In the genomic region with DNA sequence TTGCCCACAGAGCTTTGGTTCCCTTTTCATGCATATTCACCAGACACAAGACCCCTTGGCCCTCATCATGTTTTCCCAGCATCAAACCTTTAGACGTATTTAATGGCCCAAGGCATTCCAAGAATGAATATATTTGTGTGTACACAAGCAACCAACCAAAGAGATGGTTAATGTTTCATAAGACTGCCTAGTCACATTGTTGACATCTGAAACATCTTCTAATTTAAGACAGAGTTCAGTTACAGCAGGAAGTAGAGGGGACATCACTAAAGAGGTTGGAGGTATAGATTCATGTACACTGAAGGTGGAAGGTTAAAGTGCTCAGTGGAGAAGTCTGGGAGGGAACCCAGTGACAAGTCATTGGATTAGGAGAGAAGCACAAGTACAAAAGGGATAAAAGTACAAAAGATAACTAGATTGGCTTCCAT, we compare ENCODE assay signal across 1 cellular context.
TF ChIP-seq lines count a peak whose summit lies in the region.

No MANE protein-coding gene starts in this region.

TF ChIP-seq in HepG2, 621 proteins besides CTCF, POLR2A, EP300 and RAD21 (continued from another document and continues in another):
- TF ChIP-seq, protein P1, sequence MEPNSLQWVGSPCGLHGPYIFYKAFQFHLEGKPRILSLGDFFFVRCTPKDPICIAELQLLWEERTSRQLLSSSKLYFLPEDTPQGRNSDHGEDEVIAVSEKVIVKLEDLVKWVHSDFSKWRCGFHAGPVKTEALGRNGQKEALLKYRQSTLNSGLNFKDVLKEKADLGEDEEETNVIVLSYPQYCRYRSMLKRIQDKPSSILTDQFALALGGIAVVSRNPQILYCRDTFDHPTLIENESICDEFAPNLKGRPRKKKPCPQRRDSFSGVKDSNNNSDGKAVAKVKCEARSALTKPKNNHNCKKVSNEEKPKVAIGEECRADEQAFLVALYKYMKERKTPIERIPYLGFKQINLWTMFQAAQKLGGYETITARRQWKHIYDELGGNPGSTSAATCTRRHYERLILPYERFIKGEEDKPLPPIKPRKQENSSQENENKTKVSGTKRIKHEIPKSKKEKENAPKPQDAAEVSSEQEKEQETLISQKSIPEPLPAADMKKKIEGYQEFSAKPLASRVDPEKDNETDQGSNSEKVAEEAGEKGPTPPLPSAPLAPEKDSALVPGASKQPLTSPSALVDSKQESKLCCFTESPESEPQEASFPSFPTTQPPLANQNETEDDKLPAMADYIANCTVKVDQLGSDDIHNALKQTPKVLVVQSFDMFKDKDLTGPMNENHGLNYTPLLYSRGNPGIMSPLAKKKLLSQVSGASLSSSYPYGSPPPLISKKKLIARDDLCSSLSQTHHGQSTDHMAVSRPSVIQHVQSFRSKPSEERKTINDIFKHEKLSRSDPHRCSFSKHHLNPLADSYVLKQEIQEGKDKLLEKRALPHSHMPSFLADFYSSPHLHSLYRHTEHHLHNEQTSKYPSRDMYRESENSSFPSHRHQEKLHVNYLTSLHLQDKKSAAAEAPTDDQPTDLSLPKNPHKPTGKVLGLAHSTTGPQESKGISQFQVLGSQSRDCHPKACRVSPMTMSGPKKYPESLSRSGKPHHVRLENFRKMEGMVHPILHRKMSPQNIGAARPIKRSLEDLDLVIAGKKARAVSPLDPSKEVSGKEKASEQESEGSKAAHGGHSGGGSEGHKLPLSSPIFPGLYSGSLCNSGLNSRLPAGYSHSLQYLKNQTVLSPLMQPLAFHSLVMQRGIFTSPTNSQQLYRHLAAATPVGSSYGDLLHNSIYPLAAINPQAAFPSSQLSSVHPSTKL (CRISPR knock-in tag; IDR thresholded peaks at IDR 0.05) = peak; percentile 87
- TF ChIP-seq BCL3 (CRISPR knock-in tag; IDR thresholded peaks at IDR 0.05) (no peak), SALL2 (CRISPR knock-in tag; IDR thresholded peaks at IDR 0.05) (no peak), SMARCC2 (IDR thresholded peaks at IDR 0.05) (no peak), ZNF432 (CRISPR knock-in tag; IDR thresholded peaks at IDR 0.05; ENCODE audit: borderline replicate concordance) (no peak), ZBTB7A (CRISPR knock-in tag; IDR thresholded peaks at IDR 0.05) (no peak), PRDM10 (CRISPR knock-in tag; IDR thresholded peaks at IDR 0.05; ENCODE audit: low read depth) (0 out of 2 replicates have a peak, but pooled peaks have one; percentile 33), FOXK2 (IDR thresholded peaks at IDR 0.05) (no peak), RCOR2 (CRISPR knock-in tag; IDR thresholded peaks at IDR 0.05) (0 out of 2 replicates have a peak, but pooled peaks have one; percentile 51), IRF2 (CRISPR knock-in tag; IDR thresholded peaks at IDR 0.05) (0 out of 2 replicates have a peak, but pooled peaks have one; percentile 14), ZNF136 (CRISPR knock-in tag; IDR thresholded peaks at IDR 0.05; ENCODE audit: low read depth) (no peak), HNRNPUL1 (IDR thresholded peaks at IDR 0.05; ENCODE audit: low read depth, low read length) (no peak), ZBTB1 (CRISPR knock-in tag; IDR thresholded peaks at IDR 0.05; ENCODE audit: borderline replicate concordance) (no peak), TBP (CRISPR knock-in tag; IDR thresholded peaks at IDR 0.05) (no peak), PPARG (CRISPR knock-in tag; conservative IDR thresholded peaks at IDR 0.05) (peak; percentile 61), HMG20B (CRISPR knock-in tag; conservative IDR thresholded peaks at IDR 0.05) (no peak), CENPT (CRISPR knock-in tag; IDR thresholded peaks at IDR 0.05; ENCODE audit: low read depth) (no peak), ZNF670 (CRISPR knock-in tag; IDR thresholded peaks at IDR 0.05; ENCODE audit: borderline replicate concordance) (no peak), RERE (CRISPR knock-in tag; IDR thresholded peaks at IDR 0.05; ENCODE audit: low read depth) (no peak), POGZ (CRISPR knock-in tag; IDR thresholded peaks at IDR 0.05) (no peak), ZNF770 (CRISPR knock-in tag; IDR thresholded peaks at IDR 0.05) (no peak), RELA (CRISPR knock-in tag; IDR thresholded peaks at IDR 0.05) (no peak), ZSCAN22 (CRISPR knock-in tag; IDR thresholded peaks at IDR 0.05) (no peak), IRX3 (CRISPR knock-in tag; IDR thresholded peaks at IDR 0.05; ENCODE audit: borderline replicate concordance, low read depth) (no peak), IKZF5 (CRISPR knock-in tag; IDR thresholded peaks at IDR 0.05) (0 out of 2 replicates have a peak, but pooled peaks have one; percentile 26), ZNF678 (CRISPR knock-in tag; IDR thresholded peaks at IDR 0.05) (no peak), ZNF782 (CRISPR knock-in tag; IDR thresholded peaks at IDR 0.05; ENCODE audit: borderline replicate concordance) (no peak), ZNF558 (CRISPR knock-in tag; IDR thresholded peaks at IDR 0.05; ENCODE audit: borderline replicate concordance) (no peak), ZFP36L1 (CRISPR knock-in tag; IDR thresholded peaks at IDR 0.05) (no peak), HNRNPLL (IDR thresholded peaks at IDR 0.05; ENCODE audit: low read depth, low read length, poor library complexity, severe bottlenecking) (no peak), SIX4 (CRISPR knock-in tag; IDR thresholded peaks at IDR 0.05) (0 out of 2 replicates have a peak, but pooled peaks have one; percentile 26), MLLT10 (CRISPR knock-in tag; IDR thresholded peaks at IDR 0.05) (no peak)
- TF ChIP-seq, protein P2, sequence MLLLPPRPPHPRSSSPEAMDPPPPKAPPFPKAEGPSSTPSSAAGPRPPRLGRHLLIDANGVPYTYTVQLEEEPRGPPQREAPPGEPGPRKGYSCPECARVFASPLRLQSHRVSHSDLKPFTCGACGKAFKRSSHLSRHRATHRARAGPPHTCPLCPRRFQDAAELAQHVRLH (CRISPR knock-in tag; IDR thresholded peaks at IDR 0.05; ENCODE audit: borderline replicate concordance, low read depth) = 0 out of 2 replicates have a peak, but pooled peaks have one; percentile 45
- TF ChIP-seq, protein P3, sequence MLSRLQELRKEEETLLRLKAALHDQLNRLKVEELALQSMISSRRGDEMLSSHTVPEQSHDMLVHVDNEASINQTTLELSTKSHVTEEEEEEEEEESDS (CRISPR knock-in tag; IDR thresholded peaks at IDR 0.05; ENCODE audit: borderline replicate concordance) = no peak
- TF ChIP-seq, protein P4, sequence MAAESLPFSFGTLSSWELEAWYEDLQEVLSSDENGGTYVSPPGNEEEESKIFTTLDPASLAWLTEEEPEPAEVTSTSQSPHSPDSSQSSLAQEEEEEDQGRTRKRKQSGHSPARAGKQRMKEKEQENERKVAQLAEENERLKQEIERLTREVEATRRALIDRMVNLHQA (CRISPR knock-in tag; IDR thresholded peaks at IDR 0.05) = no peak
- TF ChIP-seq, protein P5, sequence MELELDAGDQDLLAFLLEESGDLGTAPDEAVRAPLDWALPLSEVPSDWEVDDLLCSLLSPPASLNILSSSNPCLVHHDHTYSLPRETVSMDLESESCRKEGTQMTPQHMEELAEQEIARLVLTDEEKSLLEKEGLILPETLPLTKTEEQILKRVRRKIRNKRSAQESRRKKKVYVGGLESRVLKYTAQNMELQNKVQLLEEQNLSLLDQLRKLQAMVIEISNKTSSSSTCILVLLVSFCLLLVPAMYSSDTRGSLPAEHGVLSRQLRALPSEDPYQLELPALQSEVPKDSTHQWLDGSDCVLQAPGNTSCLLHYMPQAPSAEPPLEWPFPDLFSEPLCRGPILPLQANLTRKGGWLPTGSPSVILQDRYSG (CRISPR knock-in tag; IDR thresholded peaks at IDR 0.05) = no peak
